26 cellular contexts compared by ENCODE assay signal in the genomic region with DNA sequence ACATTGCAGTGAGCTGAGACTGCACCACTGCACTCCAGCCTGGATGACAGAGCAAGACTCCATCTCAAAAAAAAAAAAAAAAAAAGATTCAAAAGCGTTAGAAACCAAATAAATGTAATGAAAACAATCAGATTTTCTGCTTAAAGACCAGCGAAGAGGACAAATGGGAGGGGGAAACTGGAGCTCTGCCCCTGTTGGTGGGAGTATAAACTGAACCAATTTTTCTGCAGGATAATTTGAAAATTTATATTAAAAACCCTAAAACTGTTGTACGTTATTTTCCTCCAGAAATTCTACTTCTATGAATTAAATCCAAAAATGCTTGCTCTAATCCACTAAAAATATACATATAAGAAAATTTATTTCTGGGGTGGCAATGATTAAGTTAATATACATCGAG.
"Had no signal": no experiment of that assay in that cellular context is flagged by ENCODE, and none has a peak within 500 bp of the region (broad histone marks: within the 10 kb centered on the region; RNA-seq: fewer than 3 reads in every experiment).

No MANE protein-coding gene starts in this region.

- H3K79me2 ChIP-seq: hepatocyte had no signal

- H3K4me1 ChIP-seq: prostate gland, tibial artery, uterus had no signal

- H3K9me3 ChIP-seq: left ventricle myocardium inferior, mucosa of descending colon, pancreas, prostate gland, suprapubic skin, thoracic aorta, tibial artery, uterus had no signal

- H3K4me3 ChIP-seq: hepatocyte, left ventricle myocardium inferior, lung, mucosa of descending colon, pancreas, prostate gland, skin epidermis, suprapubic skin, thoracic aorta, tibial artery, uterus had no signal

- H3K27me3 ChIP-seq: hepatocyte, pancreas, suprapubic skin, tibial artery, uterus had no signal

- DNase-seq: islet precursor cell; left ventricle myocardium inferior; midbrain; mucosa of descending colon; naive thymus-derived CD4-positive, alpha-beta T cell; nucleus accumbens; pancreas; posterior cingulate gyrus; retina; right cardiac atrium; stimulated activated CD4-positive, alpha-beta T cell treated with anti-CD3 and anti-CD28 coated beads, Interleukin-12 subunit alpha, Interleukin-12 subunit beta, amount 100 ng/mL, for 4 hours; stimulated activated CD4-positive, alpha-beta T cell treated with anti-CD3 and anti-CD28 coated beads, Interleukin-15, amount 100 ng/mL, for 24 hours; stimulated activated CD4-positive, alpha-beta T cell treated with anti-CD3 and anti-CD28 coated beads, Interleukin-2, amount 100 ng/mL, for 24 hours; stimulated activated CD4-positive, alpha-beta T cell treated with anti-CD3 and anti-CD28 coated beads, Interleukin-4, amount 100 ng/mL, for 1 hour; stimulated activated naive B cell treated with anti-CD40 and anti-IgM and Interleukin-4, amounts not matched to agents 10 μg/mL and 1 μg/mL and 100 μg/mL, for 72 hours; stimulated activated naive CD8-positive, alpha-beta T cell treated with anti-CD3 and anti-CD28 coated beads, Interleukin-15, Interleukin-2, amounts not matched to agents 100 U/mL and 50 U/mL, for 24 hours; tibial artery; trophoblast cell; uterus had no signal

- H3K27me3 Mint-ChIP-seq: stimulated activated naive B cell treated with anti-CD40 and anti-IgM and Interleukin-4, amounts not matched to agents 10 μg/mL and 1 μg/mL and 100 μg/mL, for 72 hours had no signal

- H3K27ac Mint-ChIP-seq: natural killer cell treated with Interleukin-12 subunit alpha and Interleukin-12 subunit beta and Interleukin-15 and Interleukin-18, amount 100 ng/mL, for 72 hours; stimulated activated naive B cell treated with anti-CD40 and anti-IgM and Interleukin-4, amounts not matched to agents 10 μg/mL and 1 μg/mL and 100 μg/mL, for 72 hours had no signal

- H3K4me2 ChIP-seq: hepatocyte had no signal

- H3K36me3 ChIP-seq: left ventricle myocardium inferior, pancreas, prostate gland, suprapubic skin, thoracic aorta, tibial artery, uterus had no signal

- H2AFZ ChIP-seq: hepatocyte had no signal

- H3K9me3 Mint-ChIP-seq: natural killer cell treated with Interleukin-12 subunit alpha and Interleukin-12 subunit beta and Interleukin-15 and Interleukin-18, amount 100 ng/mL, for 72 hours; stimulated activated naive B cell treated with anti-CD40 and anti-IgM and Interleukin-4, amounts not matched to agents 10 μg/mL and 1 μg/mL and 100 μg/mL, for 72 hours had no signal

- H3K27ac ChIP-seq: hepatocyte, left ventricle myocardium inferior, pancreas, prostate gland, skin epidermis, suprapubic skin, thoracic aorta, tibial artery, uterus had no signal

- H3K36me3 Mint-ChIP-seq: naive thymus-derived CD4-positive, alpha-beta T cell; natural killer cell treated with Interleukin-12 subunit alpha and Interleukin-12 subunit beta and Interleukin-15 and Interleukin-18, amount 100 ng/mL, for 72 hours; stimulated activated naive B cell treated with anti-CD40 and anti-IgM and Interleukin-4, amounts not matched to agents 10 μg/mL and 1 μg/mL and 100 μg/mL, for 72 hours had no signal

- H3K4me3 Mint-ChIP-seq: naive thymus-derived CD4-positive, alpha-beta T cell; natural killer cell treated with Interleukin-12 subunit alpha and Interleukin-12 subunit beta and Interleukin-15 and Interleukin-18, amount 100 ng/mL, for 72 hours; stimulated activated naive B cell treated with anti-CD40 and anti-IgM and Interleukin-4, amounts not matched to agents 10 μg/mL and 1 μg/mL and 100 μg/mL, for 72 hours had no signal
